Comparison of ENCODE assay signal across 13 cellular contexts in the genomic region with DNA sequence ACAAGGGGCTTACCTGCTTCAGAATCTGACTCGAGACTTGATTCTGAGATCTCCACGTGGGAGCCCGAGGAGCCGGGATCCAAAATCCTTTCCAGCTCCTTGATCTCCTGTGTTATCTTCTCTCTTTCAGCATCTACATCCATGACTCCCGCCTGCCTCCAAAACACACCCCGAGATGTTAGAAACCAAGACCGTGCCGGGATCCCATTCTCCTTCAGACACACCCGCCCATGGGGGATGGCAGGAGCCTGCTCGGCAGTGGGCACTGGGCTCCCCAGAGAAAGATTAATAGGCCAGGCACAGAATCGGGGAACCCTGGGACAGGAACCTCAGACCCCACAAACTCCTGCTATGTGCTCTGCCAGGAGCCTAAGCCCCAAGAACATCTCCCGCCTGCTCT. TPM values are rescaled to one million over a fixed set of nuclear protein-coding genes. Genes with fewer than 3 reads are reported as not detected.
A peak's percentile ranks its signal among the peaks of the same experiment; 100 is the strongest.
DNase-seq lines count a peak whose midpoint lies in the region; ATAC-seq and TF ChIP-seq lines count a peak whose summit lies in the region.
"Had no signal": no experiment of that assay in that cellular context is flagged by ENCODE, and none has a peak within 500 bp of the region (broad histone marks: within the 10 kb centered on the region; RNA-seq: fewer than 3 reads in every experiment).

No MANE protein-coding gene starts in this region.

- H3K4me1 ChIP-seq in ACC112 (ENCODE audit: control insufficient read depth, insufficient read depth, low read length, unreplicated experiment) (peaks cover 16% of the 10 kb centered on the region), H9 (ENCODE audit: insufficient read depth, low read length) (no peaks in the 10 kb centered on the region), right lobe of liver (peaks cover 0 to 33% (median 13%) of the 10 kb centered on the region in 4 donors), heart left ventricle (peaks cover 0 to 26% (median 17%) of the 10 kb centered on the region in 12 donors)

- H3K9me3 ChIP-seq in H9 (ENCODE audit: control insufficient read depth, low read depth, low read length), result no peaks in the 10 kb centered on the region
- H3K9me3 ChIP-seq in right lobe of liver, result no peaks in the 10 kb centered on the region
- H3K9me3 ChIP-seq in heart left ventricle, result no peaks in the 10 kb centered on the region

- no peak overlapping the region for H2AFZ ChIP-seq in ACC112 (ENCODE audit: low read length, unreplicated experiment)
- H2AFZ ChIP-seq in H9 (ENCODE audit: low read length), result no peak overlapping the region

- H4K8ac ChIP-seq in H9 (replicated peaks; ENCODE audit: insufficient read length, low read depth, low read length), result no peak overlapping the region

- H2BK15ac ChIP-seq in H9 (ENCODE audit: low read depth, low read length), result no peak overlapping the region

- peaks cover 6% of the 10 kb centered on the region for H3K23me2 ChIP-seq in H9 (ENCODE audit: insufficient read length, low read depth, low read length, poor library complexity, severe bottlenecking)

- H3K4ac ChIP-seq in H9 (ENCODE audit: low read depth, low read length), result no peak overlapping the region

- H4K20me1 ChIP-seq in H9 (ENCODE audit: control insufficient read depth, insufficient read depth, insufficient read length), result no peaks in the 10 kb centered on the region

- POLR2A ChIA-PET in activated CD4-positive, alpha-beta memory T cell treated with anti-CD3 and anti-CD28 coated beads, Interleukin-2, amount 10 ng/mL, durations not matched to agents 7 days and 5 days (lab: Charles Lee), result interaction anchor here (0.9 to 1.2 kb wide), 3 partner anchors 9 to 791 kb away, joined by 3 read pairs; no protein-coding TSS in a partner anchor

- ATAC-seq in right lobe of liver, result no peak
- no peak for ATAC-seq in heart left ventricle

- no peak overlapping the region for H3K56ac ChIP-seq in H9 (ENCODE audit: insufficient read length, low read depth, low read length)

- H3K27me3 Mint-ChIP-seq in H9 (ENCODE audit: low read depth), result no peaks in the 10 kb centered on the region
- H3K27me3 Mint-ChIP-seq in activated CD4-positive, alpha-beta memory T cell treated with anti-CD3 and anti-CD28 coated beads, Interleukin-2, amount 10 ng/mL, durations not matched to agents 7 days and 5 days, result no peaks in the 10 kb centered on the region

- H3T11ph ChIP-seq in H9 (ENCODE audit: low read length), result no peak overlapping the region

- no peak overlapping the region for H3K4me2 ChIP-seq in H9 (ENCODE audit: insufficient read depth, insufficient read length, low read length)

- no CpG with 5 or more reads among the region's 12 CpGs for WGBS in H9 (ENCODE audit: extremely low coverage, insufficient read length, low lambda C conversion rate)
- 84% methylated on average over 5 of the region's 12 CpGs for WGBS in right lobe of liver (ENCODE audit: insufficient coverage, low coverage, low lambda C conversion rate, missing lambda C conversion rate)
- 92 to 95% (median 93%) methylated on average over 11 to 12 of the region's 12 CpGs for WGBS in heart left ventricle, 4 donors

- no peaks in the 10 kb centered on the region for H3K9me3 Mint-ChIP-seq in H9
- H3K9me3 Mint-ChIP-seq in activated CD4-positive, alpha-beta memory T cell treated with anti-CD3 and anti-CD28 coated beads, Interleukin-2, amount 10 ng/mL, durations not matched to agents 7 days and 5 days, result no peaks in the 10 kb centered on the region

- H2BK12ac ChIP-seq in H9 (ENCODE audit: insufficient read length, low read depth, low read length), result no peak overlapping the region

- peaks cover 23% of the 10 kb centered on the region for H3K79me2 ChIP-seq in ACC112 (ENCODE audit: control insufficient read depth, insufficient read depth, low read length, unreplicated experiment)
- peaks cover 12% of the 10 kb centered on the region; the same call in 1 of the 2 replicates for H3K79me2 ChIP-seq in H9 (ENCODE audit: insufficient read depth, low read length)

- no peak overlapping the region for H2BK120ac ChIP-seq in H9 (ENCODE audit: low read depth, low read length, poor library complexity, severe bottlenecking)

- H3K23ac ChIP-seq in H9 (ENCODE audit: insufficient read length, low read depth, low read length), result no peak overlapping the region

- peaks cover 7% of the 10 kb centered on the region for H3K79me1 ChIP-seq in H9 (ENCODE audit: insufficient read depth, low read depth, low read length, poor library complexity, severe bottlenecking)

- CTCF ChIA-PET in activated CD4-positive, alpha-beta memory T cell treated with anti-CD3 and anti-CD28 coated beads, Interleukin-2, amount 10 ng/mL, durations not matched to agents 7 days and 5 days (lab: Charles Lee), result interaction anchor here (1.5 kb wide), 1 partner anchor 11 kb away, joined by 3 read pairs; no protein-coding TSS in a partner anchor

- intact Hi-C loops in right lobe of liver (cut with DNase I) (no loop called here), heart left ventricle (cut with DNase I) (loop anchor here in 2 of 10 donors (2.0 to 5.0 kb wide), 2 partner anchors 57 to 86 kb away; no protein-coding TSS in a partner anchor)

- H4K5ac ChIP-seq in H9 (ENCODE audit: insufficient read length, low read depth, low read length), result no peak overlapping the region

- H3K36me3 ChIP-seq in ACC112 (ENCODE audit: insufficient read depth, low read length) (peaks cover 18% of the 10 kb centered on the region; the same call in 1 of the 2 replicates), right lobe of liver (peaks cover 0 to 27% (median 9%) of the 10 kb centered on the region in 4 donors), heart left ventricle (peaks cover 0 to 62% (median 48%) of the 10 kb centered on the region in 9 donors)

- H3K36me3 Mint-ChIP-seq in H9 (ENCODE audit: insufficient read depth in 1 of 3, low read depth in 3 of 3), result peaks cover 25 to 66% (median 57%) of the 10 kb centered on the region in 3 experiments
- peaks cover 36% of the 10 kb centered on the region for H3K36me3 Mint-ChIP-seq in activated CD4-positive, alpha-beta memory T cell treated with anti-CD3 and anti-CD28 coated beads, Interleukin-2, amount 10 ng/mL, durations not matched to agents 7 days and 5 days (ENCODE audit: low read depth)

- no peak overlapping the region for H2AK5ac ChIP-seq in H9 (ENCODE audit: insufficient read length, low read length)

- no peak overlapping the region for H3K9ac ChIP-seq in H9 (ENCODE audit: extremely low read depth, insufficient read length, low read length)

- H3K4me3 ChIP-seq in ACC112 (ENCODE audit: low read depth, low read length), result peak overlapping the region; percentile 99
- no peak overlapping the region for H3K4me3 ChIP-seq in right lobe of liver
- H3K4me3 ChIP-seq in heart left ventricle, result peak overlapping the region in 2 of 12 donors; percentile 2 to 94

- TF ChIP-seq POLR2A in right lobe of liver (IDR thresholded peaks at IDR 0.05), result no peak
- TF ChIP-seq POLR2A in heart left ventricle (IDR thresholded peaks at IDR 0.05), result no peak

- H3K18ac ChIP-seq in H9 (ENCODE audit: insufficient read length, low read depth, low read length), result no peak overlapping the region

- H3K27me3 ChIP-seq in ACC112 (ENCODE audit: insufficient read depth, low read length) (no peaks in the 10 kb centered on the region), H9 (ENCODE audit: insufficient read depth, low read length) (no peaks in the 10 kb centered on the region), right lobe of liver (no peaks in the 10 kb centered on the region), heart left ventricle (no peaks in the 10 kb centered on the region)

- no peak overlapping the region for H2BK20ac ChIP-seq in H9 (ENCODE audit: low read depth, low read length, poor library complexity, severe bottlenecking)

- no peak overlapping the region for H2BK5ac ChIP-seq in H9 (ENCODE audit: insufficient read length, low read length)

- H3K14ac ChIP-seq in H9 (ENCODE audit: insufficient read depth, low read length), result no peak overlapping the region

- H3K27ac Mint-ChIP-seq in H9, result peak overlapping the region in 2 of 3 experiments; percentile 18 to 31; a peak in 2 of 7 replicates
- H3K27ac Mint-ChIP-seq in activated CD4-positive, alpha-beta memory T cell treated with anti-CD3 and anti-CD28 coated beads, Interleukin-2, amount 10 ng/mL, durations not matched to agents 7 days and 5 days, result no peak overlapping the region

- H3K4me1 Mint-ChIP-seq in H9, result peaks cover 11 to 12% of the 10 kb centered on the region in 2 experiments
- H3K4me1 Mint-ChIP-seq in activated CD4-positive, alpha-beta memory T cell treated with anti-CD3 and anti-CD28 coated beads, Interleukin-2, amount 10 ng/mL, durations not matched to agents 7 days and 5 days, result peaks cover 41% of the 10 kb centered on the region

- no peak overlapping the region for H4K91ac ChIP-seq in H9 (ENCODE audit: insufficient read length, low read depth, low read length)

- H3K27ac ChIP-seq in ACC112 (ENCODE audit: low read depth, low read length), result no peak overlapping the region
- H3K27ac ChIP-seq in H9 (ENCODE audit: insufficient read length, low read depth, low read length), result no peak overlapping the region
- peak overlapping the region in 2 of 3 donors; percentile 51 to 55 for H3K27ac ChIP-seq in right lobe of liver
- no peak overlapping the region for H3K27ac ChIP-seq in heart left ventricle

- TF ChIP-seq CTCF in H9 (conservative IDR thresholded peaks at IDR 0.05) (no peak), right lobe of liver (IDR thresholded peaks at IDR 0.05) (no peak), heart left ventricle (IDR thresholded peaks at IDR 0.05) (no peak)

- DNase-seq in H9 (no peak), right lobe of liver (no peak), NCI-H345 treated with DMSO at 0.1 percent for 48 hours (lab: John Stamatoyannopoulos, UW; ENCODE audit: unreplicated experiment) (no peak), heart left ventricle (no peak), SK-N-DZ (ENCODE audit: low spot score) (no peak)
- DNase-seq in activated CD4-positive, alpha-beta memory T cell treated with anti-CD3 and anti-CD28 coated beads, Interleukin-2, amount 10 ng/mL, durations not matched to agents 7 days and 5 days, result no peak
- no peak for DNase-seq in stimulated activated naive CD4-positive, alpha-beta T cell (lab: John Stamatoyannopoulos, UW)
- DNase-seq: Calu3, cortex of kidney, head of caudate nucleus, NCI-H510A, substantia nigra had no signal

- H3K4me3 Mint-ChIP-seq in H9, result peak overlapping the region; percentile 89 to 94
- peak overlapping the region; percentile 83 for H3K4me3 Mint-ChIP-seq in activated CD4-positive, alpha-beta memory T cell treated with anti-CD3 and anti-CD28 coated beads, Interleukin-2, amount 10 ng/mL, durations not matched to agents 7 days and 5 days

RNA-seq across cellular contexts. Expression of a gene that starts 1.7 kb away (rescaled TPM):
- 29.7 TPM in 2 replicates for total RNA-seq in H9 (2021)
- 1 to 10 TPM; 8.8 TPM for total RNA-seq in activated CD4-positive, alpha-beta memory T cell treated with anti-CD3 and anti-CD28 coated beads, Interleukin-2, amount 10 ng/mL, durations not matched to agents 7 days and 5 days
- 1 to 10 TPM; 3.8 to 6.5 (median 5.4) TPM for total RNA-seq in right lobe of liver
- total RNA-seq in heart left ventricle, result 1 to 10 TPM; 3.1 to 7.8 (median 4.5) TPM
- 1 to 10 TPM; 4.0 to 4.3 TPM for polyA plus RNA-seq in heart left ventricle
- 9.6 and 12.5 TPM in 2 replicates for polyA plus RNA-seq in SK-N-DZ (2014; cell fraction: cytosol; rRNA removed)
- 47.5 and 49.7 TPM in 2 replicates for polyA plus RNA-seq in SK-N-DZ (2014; cell fraction: nucleus; rRNA removed)

RNA-seq across cellular contexts. Expression of a gene that starts 12.1 kb away (rescaled TPM):
- total RNA-seq in H9 (2021) (105 and 108 TPM in 2 replicates), right lobe of liver (10 to 100 TPM; 27.9 to 53.5 (median 35.4) TPM), heart left ventricle (10 to 100 TPM; 12.4 to 26.6 (median 18.4) TPM)
- total RNA-seq in activated CD4-positive, alpha-beta memory T cell treated with anti-CD3 and anti-CD28 coated beads, Interleukin-2, amount 10 ng/mL, durations not matched to agents 7 days and 5 days, result 10 to 100 TPM; 49.2 to 54.9 TPM
- 10 to 100 TPM; 11.8 to 27.7 TPM for polyA plus RNA-seq in heart left ventricle
- polyA plus RNA-seq in SK-N-DZ (2014; cell fraction: cytosol; rRNA removed), result 90.9 and 115 TPM in 2 replicates
- polyA plus RNA-seq in SK-N-DZ (2014; cell fraction: nucleus; rRNA removed), result 298 and 375 TPM in 2 replicates

RNA-seq across cellular contexts. Expression of a gene that starts 12.2 kb away (rescaled TPM):
- 94.5 and 103 TPM in 2 replicates for total RNA-seq in H9 (2021)
- 10 to 100 TPM; 56.6 to 62.2 TPM for total RNA-seq in activated CD4-positive, alpha-beta memory T cell treated with anti-CD3 and anti-CD28 coated beads, Interleukin-2, amount 10 ng/mL, durations not matched to agents 7 days and 5 days
- total RNA-seq in right lobe of liver, result 10 to 100 TPM; 49.6 to 64.9 (median 52.8) TPM
- 10 to 100 TPM; 61.5 to 81.8 (median 73.6) TPM for total RNA-seq in heart left ventricle
- 10 to 100 TPM; 70.8 to 77.0 TPM for polyA plus RNA-seq in heart left ventricle
- 64.4 and 73.5 TPM in 2 replicates for polyA plus RNA-seq in SK-N-DZ (2014; cell fraction: cytosol; rRNA removed)
- 132 and 141 TPM in 2 replicates for polyA plus RNA-seq in SK-N-DZ (2014; cell fraction: nucleus; rRNA removed)

RNA-seq across cellular contexts. Expression of a gene that starts 24.8 kb away (rescaled TPM):
- 5.5 and 5.6 TPM in 2 replicates for total RNA-seq in H9 (2021)
- 1 to 10 TPM in 1 of 2 experiments, under 1 TPM in 1; 0.55 to 1.3 TPM for total RNA-seq in activated CD4-positive, alpha-beta memory T cell treated with anti-CD3 and anti-CD28 coated beads, Interleukin-2, amount 10 ng/mL, durations not matched to agents 7 days and 5 days
- total RNA-seq in right lobe of liver, result 1 to 10 TPM in 3 of 6 experiments, under 1 TPM in 3; 0.48 to 1.6 (median 1.1) TPM
- 1 to 10 TPM in 2 of 9 donors, under 1 TPM in 7; 0.30 to 7.1 (median 0.77) TPM for total RNA-seq in heart left ventricle
- under 1 TPM; 0.69 to 1.00 TPM for polyA plus RNA-seq in heart left ventricle
- 23.8 and 38.6 TPM in 2 replicates for polyA plus RNA-seq in SK-N-DZ (2014; cell fraction: cytosol; rRNA removed)
- polyA plus RNA-seq in SK-N-DZ (2014; cell fraction: nucleus; rRNA removed), result 257 and 268 TPM in 2 replicates

RNA-seq across cellular contexts. Expression of a gene that starts 34.7 kb away (rescaled TPM):
- total RNA-seq in H9 (2021), result 22.3 and 24.8 TPM in 2 replicates
- 10 to 100 TPM; 11.5 TPM for total RNA-seq in activated CD4-positive, alpha-beta memory T cell treated with anti-CD3 and anti-CD28 coated beads, Interleukin-2, amount 10 ng/mL, durations not matched to agents 7 days and 5 days
- 10 to 100 TPM in 3 of 6 experiments, 1 to 10 TPM in 3; 5.0 to 26.0 (median 10.4) TPM for total RNA-seq in right lobe of liver
- total RNA-seq in heart left ventricle, result 10 to 100 TPM; 21.3 to 67.8 (median 33.6) TPM
- 10 to 100 TPM; 22.6 to 36.8 TPM for polyA plus RNA-seq in heart left ventricle
- polyA plus RNA-seq in SK-N-DZ (2014; cell fraction: cytosol; rRNA removed), result 39.9 and 53.5 TPM in 2 replicates
- 53.5 and 73.3 TPM in 2 replicates for polyA plus RNA-seq in SK-N-DZ (2014; cell fraction: nucleus; rRNA removed)

Comparison
In these comparisons a context has a peak if more than half of its experiments do, and no peak if none do; other contexts are left out.
1. H3K27ac ChIP-seq: peak in right lobe of liver (2 of 3); none in ACC112 (single experiment), H9 (single experiment) and heart left ventricle (0 of 12).